Comparison of ENCODE assay signal across 8 cellular contexts in the genomic region with DNA sequence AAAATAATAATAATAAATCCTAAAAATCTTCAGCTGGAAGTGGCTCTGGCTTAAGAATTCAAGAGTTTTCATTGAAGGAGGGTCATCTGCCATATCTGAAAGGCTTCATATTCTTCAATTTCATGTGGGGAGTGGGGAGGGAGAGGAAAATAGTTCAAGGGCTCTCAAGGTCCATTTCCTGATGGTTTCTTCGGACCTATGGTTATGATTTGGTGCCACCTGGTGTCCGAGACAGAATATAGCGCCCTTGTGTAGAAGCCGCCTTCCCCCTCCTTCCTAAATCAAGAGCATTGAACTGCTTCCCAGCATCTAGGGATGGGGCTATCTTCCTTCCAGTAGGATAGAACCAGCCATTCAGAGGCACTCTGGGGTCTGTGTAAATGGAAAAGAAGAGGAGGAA. TPM values are rescaled to one million over a fixed set of nuclear protein-coding genes. Genes with fewer than 3 reads are reported as not detected.
DNase-seq lines count a peak whose midpoint lies in the region; ATAC-seq, FAIRE-seq and TF ChIP-seq lines count a peak whose summit lies in the region.

No MANE protein-coding gene starts in this region.

- 0% methylated on average over 4 of the region's 4 CpGs for WGBS in GM12878 (ENCODE audit: insufficient coverage, insufficient replicate concordance, low lambda C conversion rate, missing lambda C conversion rate)

- no peaks in the 10 kb centered on the region for H3K4me1 ChIP-seq in GM12878 (ENCODE audit: control insufficient read depth, insufficient read depth, low read length)

- no peak overlapping the region for H2AFZ ChIP-seq in GM12878 (ENCODE audit: control insufficient read depth, low read depth, low read length)

- H3K27ac ChIP-seq in GM12878 (ENCODE audit: control insufficient read depth, insufficient read depth) = no peak overlapping the region

- SMC1A ChIA-PET in GM12878 (lab: Charles Lee; ENCODE audit: uncharacterized antibody, unreplicated experiment) = interaction anchor here (0.9 to 4.4 kb wide), 8 partner anchors 18 to 410 kb away, joined by 3 to 43 read pairs (median 6); partner anchors contain the start of genes FOXO4 and SNX12

- H3K79me2 ChIP-seq in GM12878 (ENCODE audit: control insufficient read depth, insufficient read depth, low read length) = no peaks in the 10 kb centered on the region; the same call in 1 of the 2 replicates

- peak; percentile 46 for DNase-seq in activated CD8-positive, alpha-beta memory T cell treated with anti-CD3 and anti-CD28 coated beads, Interleukin-2, amount 50 U/mL, for 4 hours
- DNase-seq in activated CD8-positive, alpha-beta memory T cell treated with anti-CD3 and anti-CD28 coated beads, Interleukin-2, amount 50 U/mL, for 48 hours = no peak
- DNase-seq in NB4 (ENCODE audit: low read depth) (peak; percentile 79), SKM-1 (lab: John Stamatoyannopoulos, UW; ENCODE audit: unreplicated experiment) (peak; percentile 27), GM12878 (ENCODE audit: low read depth, low spot score) (peak; percentile 31), iPS-NIHi11 (ENCODE audit: low spot score) (peak; percentile 31), smooth muscle cell of the brain vasculature (ENCODE audit: low read depth, low spot score) (peak; percentile 44)

- no peaks in the 10 kb centered on the region for H4K20me1 ChIP-seq in GM12878 (ENCODE audit: control insufficient read depth, insufficient read depth)

- no TSS peak for BruUV-seq in GM12878 (replicated peaks; lab: Mats Ljungman, UMichigan)

- TF ChIP-seq EP300 in GM12878 (IDR thresholded peaks at IDR 0.05; ENCODE audit: borderline replicate concordance in 1 of 2, control insufficient read depth in 1 of 2, low read depth in 2 of 2, low read length in 2 of 2) = no peak

- peak; percentile 59 for ATAC-seq in GM12878
- no peak for ATAC-seq in HG02588 (IDR thresholded peaks at IDR 0.05; ENCODE audit: unreplicated experiment)

- intact Hi-C loops in GM12878 (cut with micrococcal nuclease; ENCODE audit: unreplicated experiment) = loop anchor here (1.0 to 2.0 kb wide), 4 partner anchors 81 to 410 kb away; no protein-coding TSS in a partner anchor

- RAD21 ChIA-PET in GM12878 (lab: Charles Lee; ENCODE audit: unreplicated experiment) = interaction anchor here (0.6 to 4.8 kb wide), 5 partner anchors 18 to 178 kb away, joined by 3 to 49 read pairs (median 4); partner anchors contain the start of genes MED12 and NONO

- H3K9me3 ChIP-seq in GM12878 (replicated peaks; ENCODE audit: control insufficient read depth, insufficient read depth, low read length) = no peaks in the 10 kb centered on the region

- in situ Hi-C loops in GM12878 (cut with MboI) = loop anchor here (5.0 kb wide), 1 partner anchor 407 kb away; no protein-coding TSS in a partner anchor

- H3K27me3 ChIP-seq in GM12878 (replicated peaks in 1 of 2; ENCODE audit: control insufficient read depth in 2 of 2, insufficient read depth in 2 of 2, low read length in 1 of 2) = no peaks in the 10 kb centered on the region

- peak; percentile 44 for TF ChIP-seq CTCF in NB4 (IDR thresholded peaks at IDR 0.05; ENCODE audit: low read depth, low read length)
- TF ChIP-seq CTCF in GM12878 (IDR thresholded peaks at IDR 0.05 in 2 of 3, conservative IDR thresholded peaks at IDR 0.05 in 1 of 3; ENCODE audit: control insufficient read depth in 2 of 3, extremely low read depth in 1 of 3, insufficient read depth in 1 of 3, low read depth in 3 of 3, low read length in 3 of 3) = peak; percentile 69 to 86 (median 70); a peak in 5 of 6 replicates

- H3K4me3 ChIP-seq in NB4 (ENCODE audit: low read depth, low read length) (no peak overlapping the region), GM12878 (no peak overlapping the region)

- CTCF ChIA-PET in GM12878 (lab: Yijun Ruan, JAX) = interaction anchor here (0.9 to 7.2 kb wide), 10 partner anchors 9 to 410 kb away, joined by 3 to 55 read pairs (median 5); no protein-coding TSS in a partner anchor

- no peak for TF ChIP-seq POLR2A in NB4 (IDR thresholded peaks at IDR 0.05; ENCODE audit: extremely low read depth, insufficient read length)
- no peak for TF ChIP-seq POLR2A in GM12878 (IDR thresholded peaks at IDR 0.05; ENCODE audit: low read depth, low read length)

- TF ChIP-seq RAD21 in GM12878 (IDR thresholded peaks at IDR 0.05; ENCODE audit: insufficient read depth, low read depth, low read length) = peak; percentile 78

- peaks cover 0 to 3% of the 10 kb centered on the region in 2 experiments; a peak in 2 of 4 replicates for H3K36me3 ChIP-seq in GM12878 (ENCODE audit: control insufficient read depth in 2 of 2, insufficient read depth in 2 of 2, low read length in 1 of 2)

- POLR2A ChIA-PET in GM12878 (lab: Charles Lee) = interaction anchor here (0.6 kb wide), 2 partner anchors 153 to 312 kb away, joined by 3 to 7 read pairs; no protein-coding TSS in a partner anchor

- peak; percentile 73 for FAIRE-seq in GM12878 (lab: Jason Lieb, UNC)

- no peak overlapping the region for H3K9ac ChIP-seq in GM12878 (ENCODE audit: control insufficient read depth, insufficient read depth, low read length)

- H3K4me2 ChIP-seq in GM12878 (ENCODE audit: control insufficient read depth, insufficient read depth) = no peak overlapping the region

TF ChIP-seq in GM12878, 131 proteins besides CTCF, POLR2A, EP300 and RAD21:
- no peak for TF ChIP-seq GABPA (IDR thresholded peaks at IDR 0.05; ENCODE audit: low read depth)
- TF ChIP-seq KLF5 (IDR thresholded peaks at IDR 0.05; ENCODE audit: partially characterized antibody) = peak; percentile 30
- peak; percentile 90 for TF ChIP-seq SMC3 (IDR thresholded peaks at IDR 0.05; ENCODE audit: borderline replicate concordance, low read length)
- 0 out of 2 replicates have a peak, but pooled peaks have one; percentile 36 for TF ChIP-seq RB1 (IDR thresholded peaks at IDR 0.05; ENCODE audit: borderline replicate concordance)
- peak; percentile 58; the same call in 1 of the 2 replicates for TF ChIP-seq YY1 (IDR thresholded peaks at IDR 0.05; ENCODE audit: low read depth, low read length)

RNA-seq across cellular contexts. Expression of gene NLGN3, which starts 34.3 kb away (rescaled TPM):
- total RNA-seq in GM12878 (2013; cell fraction: nucleolus; rRNA removed) = 3.7 and 3.8 TPM in 2 replicates
- total RNA-seq in GM12878 (2014; rRNA removed) (0.16 and 0.23 TPM in 2 replicates), GM12878 (2014; rRNA removed; fragmentation: Illumina TruSeq; extraction: Trizol) (0.14 and 0.18 TPM in 2 replicates), GM12878 (2021) (0.33 and 0.56 TPM in 2 replicates)
- 0.62 TPM for polyA plus RNA-seq in GM12878 (2011; ENCODE audit: low read depth)
- polyA plus RNA-seq in GM12878 (2011; rRNA removed) (0.33 and 0.48 TPM in 2 replicates), GM12878 (2014; fragmentation: Illumina TruSeq; extraction: Trizol) (0.48 and 0.73 TPM in 2 replicates), GM12878 (2014; fragmentation: Nextera tagmentation; extraction: Ambion mirVana) (under 1 TPM; 0.07 to 0.13 TPM), GM12878 (2014; rRNA removed) (0.50 and 0.61 TPM in 2 replicates), GM12878 (2016; fragmentation: Nextera tagmentation; extraction: Ambion mirVana) (under 1 TPM; 0.21 to 0.42 TPM)
- polyA plus RNA-seq in GM12878 (2011; cell fraction: cytosol; rRNA removed) = 0.28 and 0.42 TPM in 2 replicates
- 2.8 TPM in 2 replicates for polyA plus RNA-seq in GM12878 (2011; cell fraction: nucleus; rRNA removed)
- polyA plus RNA-seq in GM12878 (2012) = 0.79 and 1.1 TPM in 2 replicates
- 0.59 and 0.72 TPM in 2 replicates for polyA minus RNA-seq in GM12878 (2011; rRNA and poly(A)+ RNA removed)
- polyA minus RNA-seq in GM12878 (2011; cell fraction: cytosol; rRNA and poly(A)+ RNA removed) = 0.40 TPM in 1 of 2 replicates, not detected in the other
- polyA minus RNA-seq in GM12878 (2011; cell fraction: nucleus; rRNA and poly(A)+ RNA removed) = 0.36 and 0.67 TPM in 2 replicates

RNA-seq across cellular contexts. Expression of gene GJB1, which starts 44.1 kb away (rescaled TPM):
- not detected in 2 replicates for total RNA-seq in GM12878 (2013; cell fraction: nucleolus; rRNA removed)
- not detected in 2 replicates for total RNA-seq in GM12878 (2014; rRNA removed)
- not detected in 2 replicates for total RNA-seq in GM12878 (2014; rRNA removed; fragmentation: Illumina TruSeq; extraction: Trizol)
- 0.13 TPM in 1 of 2 replicates, not detected in the other for total RNA-seq in GM12878 (2021)
- not detected for polyA plus RNA-seq in GM12878 (2011; ENCODE audit: low read depth)
- polyA plus RNA-seq in GM12878 (2011; rRNA removed) = not detected in 2 replicates
- not detected in 2 replicates for polyA plus RNA-seq in GM12878 (2011; cell fraction: cytosol; rRNA removed)
- 0.06 TPM in 1 of 2 replicates, not detected in the other for polyA plus RNA-seq in GM12878 (2011; cell fraction: nucleus; rRNA removed)
- not detected in 2 replicates for polyA plus RNA-seq in GM12878 (2012)
- not detected in 2 replicates for polyA plus RNA-seq in GM12878 (2014; fragmentation: Illumina TruSeq; extraction: Trizol)
- polyA plus RNA-seq in GM12878 (2014; fragmentation: Nextera tagmentation; extraction: Ambion mirVana) = not detected
- not detected in 2 replicates for polyA plus RNA-seq in GM12878 (2014; rRNA removed)
- not detected for polyA plus RNA-seq in GM12878 (2016; fragmentation: Nextera tagmentation; extraction: Ambion mirVana)
- polyA minus RNA-seq in GM12878 (2011; rRNA and poly(A)+ RNA removed) = not detected in 2 replicates
- polyA minus RNA-seq in GM12878 (2011; cell fraction: cytosol; rRNA and poly(A)+ RNA removed) = not detected in 2 replicates
- polyA minus RNA-seq in GM12878 (2011; cell fraction: nucleus; rRNA and poly(A)+ RNA removed) = not detected in 2 replicates
